23 cellular contexts compared by ENCODE assay signal in genomic region chr9:135265931-135266330, GRCh38.
"Had no signal": no experiment of that assay in that cellular context is flagged by ENCODE, and none has a peak within 500 bp of the region (broad histone marks: within the 10 kb centered on the region; RNA-seq: fewer than 3 reads in every experiment).

No MANE protein-coding gene starts in this region.

- H3K27me3 ChIP-seq: MG63, SJSA1 had no signal

- H3K4me3 ChIP-seq: MG63, SJSA1, SK-N-MC had no signal

- H3K27ac ChIP-seq: SJSA1, SK-N-MC had no signal

- DNase-seq: Karpas-422, KBM-7, MG63, NCI-H1092, NCI-H1105 treated with DMSO at 0.1 percent for 48 hours, NCI-H1417 treated with DMSO at 0.1 percent for 48 hours, NCI-H146, NCI-H1694 treated with DMSO at 0.1 percent for 48 hours, NCI-H2029, NCI-H2081 treated with DMSO at 0.1 percent for 48 hours, NCI-H2171, NCI-H226, NCI-H446, NCI-H510A, NCI-H524 treated with DMSO at 0.1 percent for 48 hours, NCI-H69, NCI-H774, Right ventricle myocardium superior, RPMI8226, SIG-M5 had no signal

- H3K4me1 ChIP-seq: SJSA1 had no signal

- H3K9me3 ChIP-seq: MG63, SJSA1 had no signal

- FAIRE-seq: RCC 7860 had no signal

- H3K36me3 ChIP-seq: MG63, SJSA1 had no signal
